Comparison of ENCODE assay signal across 18 cellular contexts in the genomic region with DNA sequence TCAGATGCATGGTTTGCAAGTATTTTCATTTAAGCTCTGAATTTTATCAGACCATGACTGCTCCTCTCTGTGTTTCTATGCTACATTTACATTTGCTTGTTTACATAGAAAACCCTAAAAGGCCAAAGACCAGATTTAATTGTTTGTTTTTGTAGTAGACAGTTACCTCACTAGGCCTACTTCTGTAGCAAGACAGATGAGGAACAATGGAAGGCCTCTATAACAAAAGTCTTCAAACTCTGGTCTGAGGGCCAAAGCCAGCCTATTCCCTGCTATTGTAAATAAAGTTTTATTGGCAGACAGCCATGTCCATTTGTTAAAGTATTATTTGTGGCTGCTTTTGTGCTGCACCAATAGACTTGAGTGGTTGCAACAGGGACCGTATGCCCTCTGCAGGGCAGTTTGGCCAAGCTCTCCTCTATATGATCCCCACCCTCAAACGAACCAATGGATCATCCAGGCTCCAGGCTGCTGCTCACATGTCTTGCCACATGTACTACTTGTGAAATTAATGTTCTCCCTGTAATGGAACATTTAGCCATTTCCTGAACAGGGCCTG.
"Had no signal": no experiment of that assay in that cellular context is flagged by ENCODE, and none has a peak within 500 bp of the region (broad histone marks: within the 10 kb centered on the region; RNA-seq: fewer than 3 reads in every experiment).

No MANE protein-coding gene starts in this region.

- H3K27ac ChIP-seq: ascending aorta, coronary artery, lower lobe of right lung, tibial artery had no signal

- H3K36me3 ChIP-seq: ascending aorta, lower lobe of right lung, tibial artery had no signal

- H3K4me3 Mint-ChIP-seq: activated CD4-positive, alpha-beta T cell treated with anti-CD3 and anti-CD28 coated beads for 36 hours; activated naive CD4-positive, alpha-beta T cell treated with anti-CD3 and anti-CD28 coated beads, Interleukin-2, amount 50 U/mL, for 24 hours; central memory CD8-positive, alpha-beta T cell; natural killer cell treated with Interleukin-12 subunit alpha and Interleukin-12 subunit beta and Interleukin-15 and Interleukin-18, amount 100 ng/mL, for 72 hours; WTC11 had no signal

- H3K9me3 Mint-ChIP-seq: central memory CD8-positive, alpha-beta T cell; natural killer cell treated with Interleukin-12 subunit alpha and Interleukin-12 subunit beta and Interleukin-15 and Interleukin-18, amount 100 ng/mL, for 72 hours had no signal

- DNase-seq: activated CD4-positive, alpha-beta T cell treated with anti-CD3 and anti-CD28 coated beads for 36 hours; activated CD4-positive, alpha-beta T cell treated with anti-CD3 and anti-CD28 coated beads, Interleukin-2, amount 50 U/mL, for 48 hours; activated gamma-delta T cell; erythroblast; glutamatergic neuron; hippocampal formation; left colon; lower lobe of right lung; nucleus accumbens; stimulated activated naive CD4-positive, alpha-beta T cell treated with Interleukin-2 at 50 U/mL for 16 hours; substantia nigra; tibial artery had no signal

- H3K27ac Mint-ChIP-seq: activated CD4-positive, alpha-beta T cell treated with anti-CD3 and anti-CD28 coated beads for 36 hours; activated naive CD4-positive, alpha-beta T cell treated with anti-CD3 and anti-CD28 coated beads, Interleukin-2, amount 50 U/mL, for 24 hours; natural killer cell treated with Interleukin-12 subunit alpha and Interleukin-12 subunit beta and Interleukin-15 and Interleukin-18, amount 100 ng/mL, for 72 hours; WTC11 had no signal

- H3K36me3 Mint-ChIP-seq: activated naive CD4-positive, alpha-beta T cell treated with anti-CD3 and anti-CD28 coated beads, Interleukin-2, amount 50 U/mL, for 24 hours; natural killer cell treated with Interleukin-12 subunit alpha and Interleukin-12 subunit beta and Interleukin-15 and Interleukin-18, amount 100 ng/mL, for 72 hours; WTC11 had no signal

- H3K4me1 Mint-ChIP-seq: activated CD4-positive, alpha-beta T cell treated with anti-CD3 and anti-CD28 coated beads for 36 hours; activated naive CD4-positive, alpha-beta T cell treated with anti-CD3 and anti-CD28 coated beads, Interleukin-2, amount 50 U/mL, for 24 hours; central memory CD8-positive, alpha-beta T cell had no signal

- H3K4me1 ChIP-seq: ascending aorta, lower lobe of right lung, tibial artery had no signal

- H3K4me3 ChIP-seq: ascending aorta, coronary artery, lower lobe of right lung, tibial artery had no signal

- ATAC-seq: activated CD4-positive, alpha-beta T cell treated with anti-CD3 and anti-CD28 coated beads for 36 hours; left colon; lower lobe of right lung; natural killer cell treated with Interleukin-12 subunit alpha and Interleukin-12 subunit beta and Interleukin-15 and Interleukin-18, amount 100 ng/mL, for 72 hours; WTC11 had no signal

- H3K27me3 ChIP-seq: ascending aorta, tibial artery had no signal

- H3K9me3 ChIP-seq: ascending aorta, lower lobe of right lung, tibial artery had no signal
